In genomic region chr19:38336638-38337359, GRCh38 we compare ENCODE assay signal across 1 cellular context.
TF ChIP-seq lines count a peak whose summit lies in the region.

No MANE protein-coding gene starts in this region.

TF ChIP-seq in HEK293, 187 proteins besides CTCF, POLR2A, EP300 and RAD21 (continued from another document and continues in another):
- TF ChIP-seq SETDB1 (IDR thresholded peaks at IDR 0.05; ENCODE audit: insufficient read length, low read length) (no peak), ZNF843 (tag by site-specific recombination; IDR thresholded peaks at IDR 0.05) (peak; percentile 49), ZNF777 (tag by site-specific recombination; IDR thresholded peaks at IDR 0.05; ENCODE audit: borderline replicate concordance) (peak; percentile 95), ZNF121 (tag by site-specific recombination; IDR thresholded peaks at IDR 0.05) (peak; percentile 79; the same call in 1 of the 2 replicates), PRDM1 (tag by site-specific recombination; IDR thresholded peaks at IDR 0.05) (peak; percentile 76), TCF7L2 (IDR thresholded peaks at IDR 0.05; ENCODE audit: borderline replicate concordance, low read depth, low read length) (no peak), ZFP3 (tag by site-specific recombination; IDR thresholded peaks at IDR 0.05; ENCODE audit: low read depth) (0 out of 2 replicates have a peak, but pooled peaks have one; percentile 44), ZNF830 (tag by site-specific recombination; IDR thresholded peaks at IDR 0.05; ENCODE audit: low read depth) (no peak), ZNF791 (tag by site-specific recombination; IDR thresholded peaks at IDR 0.05) (peak; percentile 83), RBAK (tag by site-specific recombination; IDR thresholded peaks at IDR 0.05) (peak; percentile 72; the same call in 1 of the 2 replicates), ZNF2 (tag by site-specific recombination; IDR thresholded peaks at IDR 0.05) (peak; percentile 95), ZNF184 (tag by site-specific recombination; IDR thresholded peaks at IDR 0.05) (no peak), ZFP69B (tag by site-specific recombination; IDR thresholded peaks at IDR 0.05) (peak; percentile 95), ZNF350 (tag by site-specific recombination; IDR thresholded peaks at IDR 0.05) (no peak), BCL6B (tag by site-specific recombination; IDR thresholded peaks at IDR 0.05) (peak; percentile 83; the same call in 1 of the 2 replicates), ZNF366 (tag by site-specific recombination; conservative IDR thresholded peaks at IDR 0.05) (no peak), ZBTB17 (tag by site-specific recombination; IDR thresholded peaks at IDR 0.05) (peak; percentile 98), ZNF19 (tag by site-specific recombination; IDR thresholded peaks at IDR 0.05; ENCODE audit: low read depth) (no peak), ZNF560 (tag by site-specific recombination; IDR thresholded peaks at IDR 0.05; ENCODE audit: borderline replicate concordance) (no peak), ZBTB20 (tag by site-specific recombination; IDR thresholded peaks at IDR 0.05) (peak; percentile 94), ZNF548 (tag by site-specific recombination; IDR thresholded peaks at IDR 0.05) (peak; percentile 60; the same call in 1 of the 2 replicates), YY1 (tag by site-specific recombination; IDR thresholded peaks at IDR 0.05) (no peak), ZNF174 (tag by site-specific recombination; IDR thresholded peaks at IDR 0.05) (no peak), ZNF600 (tag by site-specific recombination; IDR thresholded peaks at IDR 0.05) (peak; percentile 37), ZBTB6 (tag by site-specific recombination; IDR thresholded peaks at IDR 0.05) (peak; percentile 98), OSR2 (tag by site-specific recombination; IDR thresholded peaks at IDR 0.05) (peak; percentile 59; the same call in 1 of the 2 replicates), ZNF26 (tag by site-specific recombination; IDR thresholded peaks at IDR 0.05) (no peak), ZBTB48 (tag by site-specific recombination; IDR thresholded peaks at IDR 0.05) (peak; percentile 88), ZNF776 (tag by site-specific recombination; IDR thresholded peaks at IDR 0.05; ENCODE audit: borderline replicate concordance) (no peak), ZFP41 (tag by site-specific recombination; IDR thresholded peaks at IDR 0.05; ENCODE audit: borderline replicate concordance) (no peak), GLIS1 (tag by site-specific recombination; IDR thresholded peaks at IDR 0.05) (peak; percentile 31; the same call in 1 of the 2 replicates), ZNF16 (tag by site-specific recombination; IDR thresholded peaks at IDR 0.05; ENCODE audit: low read depth) (no peak), ZNF529 (tag by site-specific recombination; IDR thresholded peaks at IDR 0.05; ENCODE audit: insufficient replicate concordance) (no peak), ZNF677 (tag by site-specific recombination; IDR thresholded peaks at IDR 0.05) (no peak), ZNF785 (tag by site-specific recombination; IDR thresholded peaks at IDR 0.05) (peak; percentile 97), ZNF138 (tag by site-specific recombination; IDR thresholded peaks at IDR 0.05; ENCODE audit: borderline replicate concordance) (no peak), ZNF639 (tag by site-specific recombination; IDR thresholded peaks at IDR 0.05) (peak; percentile 75), SALL2 (tag by site-specific recombination; IDR thresholded peaks at IDR 0.05; ENCODE audit: borderline replicate concordance) (no peak), ZNF23 (tag by site-specific recombination; IDR thresholded peaks at IDR 0.05; ENCODE audit: borderline replicate concordance) (no peak), SP7 (tag by site-specific recombination; IDR thresholded peaks at IDR 0.05) (peak; percentile 72), ZNF664 (tag by site-specific recombination; IDR thresholded peaks at IDR 0.05) (no peak; the same call in 1 of the 2 replicates), ZNF626 (tag by site-specific recombination; IDR thresholded peaks at IDR 0.05) (no peak), ZNF37A (tag by site-specific recombination; IDR thresholded peaks at IDR 0.05) (no peak), ZNF555 (tag by site-specific recombination; conservative IDR thresholded peaks at IDR 0.05) (no peak), ZNF335 (tag by site-specific recombination; conservative IDR thresholded peaks at IDR 0.05) (peak; percentile 94), ZNF837 (tag by site-specific recombination; IDR thresholded peaks at IDR 0.05) (no peak), ZNF610 (tag by site-specific recombination; IDR thresholded peaks at IDR 0.05; ENCODE audit: borderline replicate concordance) (peak; percentile 91), ZFHX2 (tag by site-specific recombination; conservative IDR thresholded peaks at IDR 0.05) (peak; percentile 98), ZNF248 (tag by site-specific recombination; IDR thresholded peaks at IDR 0.05) (no peak), ZNF10 (tag by site-specific recombination; IDR thresholded peaks at IDR 0.05) (no peak; the same call in 1 of the 2 replicates), ZNF660 (tag by site-specific recombination; IDR thresholded peaks at IDR 0.05) (no peak; the same call in 1 of the 2 replicates), HOXD13 (CRISPR knock-in tag; IDR thresholded peaks at IDR 0.05; ENCODE audit: borderline replicate concordance) (no peak), BCL11B (tag by site-specific recombination; IDR thresholded peaks at IDR 0.05; ENCODE audit: low read depth) (peak; percentile 94), ZNF404 (tag by site-specific recombination; IDR thresholded peaks at IDR 0.05) (no peak)
- TF ChIP-seq, protein P1, sequence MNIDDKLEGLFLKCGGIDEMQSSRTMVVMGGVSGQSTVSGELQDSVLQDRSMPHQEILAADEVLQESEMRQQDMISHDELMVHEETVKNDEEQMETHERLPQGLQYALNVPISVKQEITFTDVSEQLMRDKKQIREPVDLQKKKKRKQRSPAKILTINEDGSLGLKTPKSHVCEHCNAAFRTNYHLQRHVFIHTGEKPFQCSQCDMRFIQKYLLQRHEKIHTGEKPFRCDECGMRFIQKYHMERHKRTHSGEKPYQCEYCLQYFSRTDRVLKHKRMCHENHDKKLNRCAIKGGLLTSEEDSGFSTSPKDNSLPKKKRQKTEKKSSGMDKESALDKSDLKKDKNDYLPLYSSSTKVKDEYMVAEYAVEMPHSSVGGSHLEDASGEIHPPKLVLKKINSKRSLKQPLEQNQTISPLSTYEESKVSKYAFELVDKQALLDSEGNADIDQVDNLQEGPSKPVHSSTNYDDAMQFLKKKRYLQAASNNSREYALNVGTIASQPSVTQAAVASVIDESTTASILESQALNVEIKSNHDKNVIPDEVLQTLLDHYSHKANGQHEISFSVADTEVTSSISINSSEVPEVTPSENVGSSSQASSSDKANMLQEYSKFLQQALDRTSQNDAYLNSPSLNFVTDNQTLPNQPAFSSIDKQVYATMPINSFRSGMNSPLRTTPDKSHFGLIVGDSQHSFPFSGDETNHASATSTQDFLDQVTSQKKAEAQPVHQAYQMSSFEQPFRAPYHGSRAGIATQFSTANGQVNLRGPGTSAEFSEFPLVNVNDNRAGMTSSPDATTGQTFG (tag by site-specific recombination; IDR thresholded peaks at IDR 0.05; ENCODE audit: borderline replicate concordance), result no peak
- TF ChIP-seq, protein P2, sequence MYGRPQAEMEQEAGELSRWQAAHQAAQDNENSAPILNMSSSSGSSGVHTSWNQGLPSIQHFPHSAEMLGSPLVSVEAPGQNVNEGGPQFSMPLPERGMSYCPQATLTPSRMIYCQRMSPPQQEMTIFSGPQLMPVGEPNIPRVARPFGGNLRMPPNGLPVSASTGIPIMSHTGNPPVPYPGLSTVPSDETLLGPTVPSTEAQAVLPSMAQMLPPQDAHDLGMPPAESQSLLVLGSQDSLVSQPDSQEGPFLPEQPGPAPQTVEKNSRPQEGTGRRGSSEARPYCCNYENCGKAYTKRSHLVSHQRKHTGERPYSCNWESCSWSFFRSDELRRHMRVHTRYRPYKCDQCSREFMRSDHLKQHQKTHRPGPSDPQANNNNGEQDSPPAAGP (tag by site-specific recombination; IDR thresholded peaks at IDR 0.05), result peak; percentile 73
- TF ChIP-seq, protein P3, sequence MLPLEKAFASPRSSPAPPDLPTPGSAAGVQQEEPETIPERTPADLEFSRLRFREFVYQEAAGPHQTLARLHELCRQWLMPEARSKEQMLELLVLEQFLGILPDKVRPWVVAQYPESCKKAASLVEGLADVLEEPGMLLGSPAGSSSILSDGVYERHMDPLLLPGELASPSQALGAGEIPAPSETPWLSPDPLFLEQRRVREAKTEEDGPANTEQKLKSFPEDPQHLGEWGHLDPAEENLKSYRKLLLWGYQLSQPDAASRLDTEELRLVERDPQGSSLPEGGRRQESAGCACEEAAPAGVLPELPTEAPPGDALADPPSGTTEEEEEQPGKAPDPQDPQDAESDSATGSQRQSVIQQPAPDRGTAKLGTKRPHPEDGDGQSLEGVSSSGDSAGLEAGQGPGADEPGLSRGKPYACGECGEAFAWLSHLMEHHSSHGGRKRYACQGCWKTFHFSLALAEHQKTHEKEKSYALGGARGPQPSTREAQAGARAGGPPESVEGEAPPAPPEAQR (tag by site-specific recombination; IDR thresholded peaks at IDR 0.05), result peak; percentile 86; the same call in 1 of the 2 replicates
- TF ChIP-seq, protein P4, sequence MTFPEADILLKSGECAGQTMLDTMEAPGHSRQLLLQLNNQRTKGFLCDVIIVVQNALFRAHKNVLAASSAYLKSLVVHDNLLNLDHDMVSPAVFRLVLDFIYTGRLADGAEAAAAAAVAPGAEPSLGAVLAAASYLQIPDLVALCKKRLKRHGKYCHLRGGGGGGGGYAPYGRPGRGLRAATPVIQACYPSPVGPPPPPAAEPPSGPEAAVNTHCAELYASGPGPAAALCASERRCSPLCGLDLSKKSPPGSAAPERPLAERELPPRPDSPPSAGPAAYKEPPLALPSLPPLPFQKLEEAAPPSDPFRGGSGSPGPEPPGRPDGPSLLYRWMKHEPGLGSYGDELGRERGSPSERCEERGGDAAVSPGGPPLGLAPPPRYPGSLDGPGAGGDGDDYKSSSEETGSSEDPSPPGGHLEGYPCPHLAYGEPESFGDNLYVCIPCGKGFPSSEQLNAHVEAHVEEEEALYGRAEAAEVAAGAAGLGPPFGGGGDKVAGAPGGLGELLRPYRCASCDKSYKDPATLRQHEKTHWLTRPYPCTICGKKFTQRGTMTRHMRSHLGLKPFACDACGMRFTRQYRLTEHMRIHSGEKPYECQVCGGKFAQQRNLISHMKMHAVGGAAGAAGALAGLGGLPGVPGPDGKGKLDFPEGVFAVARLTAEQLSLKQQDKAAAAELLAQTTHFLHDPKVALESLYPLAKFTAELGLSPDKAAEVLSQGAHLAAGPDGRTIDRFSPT (tag by site-specific recombination; IDR thresholded peaks at IDR 0.05), result peak; percentile 85
- TF ChIP-seq, protein P5, sequence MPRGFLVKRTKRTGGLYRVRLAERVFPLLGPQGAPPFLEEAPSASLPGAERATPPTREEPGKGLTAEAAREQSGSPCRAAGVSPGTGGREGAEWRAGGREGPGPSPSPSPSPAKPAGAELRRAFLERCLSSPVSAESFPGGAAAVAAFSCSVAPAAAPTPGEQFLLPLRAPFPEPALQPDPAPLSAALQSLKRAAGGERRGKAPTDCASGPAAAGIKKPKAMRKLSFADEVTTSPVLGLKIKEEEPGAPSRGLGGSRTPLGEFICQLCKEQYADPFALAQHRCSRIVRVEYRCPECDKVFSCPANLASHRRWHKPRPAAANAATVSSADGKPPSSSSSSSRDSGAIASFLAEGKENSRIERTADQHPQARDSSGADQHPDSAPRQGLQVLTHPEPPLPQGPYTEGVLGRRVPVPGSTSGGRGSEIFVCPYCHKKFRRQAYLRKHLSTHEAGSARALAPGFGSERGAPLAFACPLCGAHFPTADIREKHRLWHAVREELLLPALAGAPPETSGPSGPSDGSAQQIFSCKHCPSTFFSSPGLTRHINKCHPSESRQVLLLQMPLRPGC (tag by site-specific recombination; IDR thresholded peaks at IDR 0.05), result peak; percentile 54; the same call in 1 of the 2 replicates
